In genomic region chr16:48162839-48163410, GRCh38 we compare ENCODE assay signal across 29 cellular contexts. TPM values are rescaled to one million over a fixed set of nuclear protein-coding genes. Genes with fewer than 3 reads are reported as not detected.
"Had no signal": no experiment of that assay in that cellular context is flagged by ENCODE, and none has a peak within 500 bp of the region (broad histone marks: within the 10 kb centered on the region; RNA-seq: fewer than 3 reads in every experiment).

No MANE protein-coding gene starts in this region.

- H3K36me3 ChIP-seq: lower lobe of right lung, ovary, right atrium auricular region, sigmoid colon, spleen, tibial nerve, uterus had no signal

- H3K27me3 ChIP-seq: hepatocyte, ovary, right atrium auricular region, sigmoid colon, spleen, uterus had no signal

- H3K4me3 Mint-ChIP-seq: naive thymus-derived CD8-positive, alpha-beta T cell; nephron; neural crest cell; stimulated activated memory B cell treated with anti-CD40 and anti-IgM and Interleukin-4, amounts not matched to agents 10 μg/mL and 1 μg/mL and 100 μg/mL, for 72 hours; stimulated activated naive CD8-positive, alpha-beta T cell treated with anti-CD3 and anti-CD28 coated beads, Interleukin-15, amount 100 ng/mL, for 72 hours; type B pancreatic cell had no signal

- H2AFZ ChIP-seq: hepatocyte had no signal

- FAIRE-seq: small intestine had no signal

- H3K4me3 ChIP-seq: hepatocyte, lower lobe of right lung, ovary, right atrium auricular region, sigmoid colon, spleen, tibial nerve, uterus had no signal

- H3K27ac ChIP-seq: hepatocyte, lower lobe of right lung, ovary, right atrium auricular region, sigmoid colon, spleen, tibial nerve, uterus had no signal

- H3K27me3 Mint-ChIP-seq: progenitor cell of endocrine pancreas had no signal

- H3K4me1 Mint-ChIP-seq: nephron had no signal

- DNase-seq: left ventricle myocardium superior; lower lobe of right lung; mammary epithelial cell; mesenchymal stem cell; naive thymus-derived CD8-positive, alpha-beta T cell; ovary; sigmoid colon; small intestine; spleen; stimulated activated CD4-positive, alpha-beta T cell treated with anti-CD3 and anti-CD28 coated beads, Interleukin-2, amount 100 ng/mL, for 48 hours; stimulated activated CD4-positive, alpha-beta T cell treated with anti-CD3 and anti-CD28 coated beads, Interleukin-4, amount 100 ng/mL, for 4 hours; stimulated activated CD8-positive, alpha-beta memory T cell treated with anti-CD3 and anti-CD28 coated beads, Interleukin-4, amount 100 ng/mL, for 48 hours; stimulated activated naive CD4-positive, alpha-beta T cell treated with Interleukin-2 at 50 U/mL for 16 hours; stimulated activated naive CD8-positive, alpha-beta T cell treated with anti-CD3 and anti-CD28 coated beads, Interleukin-15, amount 100 ng/mL, for 72 hours; substantia nigra; uterus had no signal

- H3K79me2 ChIP-seq: hepatocyte had no signal

- H3K9me3 ChIP-seq: lower lobe of right lung, ovary, right atrium auricular region, sigmoid colon, spleen, tibial nerve, uterus had no signal

- H3K4me1 ChIP-seq: uterus had no signal

- H3K9me3 Mint-ChIP-seq: naive thymus-derived CD8-positive, alpha-beta T cell; nephron; neural crest cell; stimulated activated memory B cell treated with anti-CD40 and anti-IgM and Interleukin-4, amounts not matched to agents 10 μg/mL and 1 μg/mL and 100 μg/mL, for 72 hours; stimulated activated naive CD8-positive, alpha-beta T cell treated with anti-CD3 and anti-CD28 coated beads, Interleukin-15, amount 100 ng/mL, for 72 hours; type B pancreatic cell had no signal

- H3K4me2 ChIP-seq: hepatocyte had no signal

- H3K27ac Mint-ChIP-seq: naive thymus-derived CD8-positive, alpha-beta T cell; nephron; progenitor cell of endocrine pancreas; stimulated activated memory B cell treated with anti-CD40 and anti-IgM and Interleukin-4, amounts not matched to agents 10 μg/mL and 1 μg/mL and 100 μg/mL, for 72 hours; stimulated activated naive CD8-positive, alpha-beta T cell treated with anti-CD3 and anti-CD28 coated beads, Interleukin-15, amount 100 ng/mL, for 72 hours; type B pancreatic cell had no signal

- ATAC-seq: left ventricle myocardium superior; lower lobe of right lung; naive thymus-derived CD8-positive, alpha-beta T cell; stimulated activated memory B cell treated with anti-CD40 and anti-IgM and Interleukin-4, amounts not matched to agents 10 μg/mL and 1 μg/mL and 100 μg/mL, for 72 hours; stimulated activated naive CD8-positive, alpha-beta T cell treated with anti-CD3 and anti-CD28 coated beads, Interleukin-15, amount 100 ng/mL, for 72 hours had no signal

- H3K36me3 Mint-ChIP-seq: naive thymus-derived CD8-positive, alpha-beta T cell; stimulated activated memory B cell treated with anti-CD40 and anti-IgM and Interleukin-4, amounts not matched to agents 10 μg/mL and 1 μg/mL and 100 μg/mL, for 72 hours; type B pancreatic cell had no signal

RNA-seq across cellular contexts. Expression of gene ABCC12, which starts 7.1 kb away (rescaled TPM):
- total RNA-seq: hepatocyte; kidney epithelial cell; left ventricle myocardium superior; lower lobe of right lung; mammary epithelial cell; naive thymus-derived CD8-positive, alpha-beta T cell; omental fat pad; pulmonary artery endothelial cell; renal cortical epithelial cell; right atrium auricular region; sigmoid colon; spleen; ureter; uterus had no signal
- polyA plus RNA-seq: hepatocyte; mammary epithelial cell; naive thymus-derived CD8-positive, alpha-beta T cell; sigmoid colon; small intestine; spleen had no signal
